9 cellular contexts compared by ENCODE assay signal in the genomic region with DNA sequence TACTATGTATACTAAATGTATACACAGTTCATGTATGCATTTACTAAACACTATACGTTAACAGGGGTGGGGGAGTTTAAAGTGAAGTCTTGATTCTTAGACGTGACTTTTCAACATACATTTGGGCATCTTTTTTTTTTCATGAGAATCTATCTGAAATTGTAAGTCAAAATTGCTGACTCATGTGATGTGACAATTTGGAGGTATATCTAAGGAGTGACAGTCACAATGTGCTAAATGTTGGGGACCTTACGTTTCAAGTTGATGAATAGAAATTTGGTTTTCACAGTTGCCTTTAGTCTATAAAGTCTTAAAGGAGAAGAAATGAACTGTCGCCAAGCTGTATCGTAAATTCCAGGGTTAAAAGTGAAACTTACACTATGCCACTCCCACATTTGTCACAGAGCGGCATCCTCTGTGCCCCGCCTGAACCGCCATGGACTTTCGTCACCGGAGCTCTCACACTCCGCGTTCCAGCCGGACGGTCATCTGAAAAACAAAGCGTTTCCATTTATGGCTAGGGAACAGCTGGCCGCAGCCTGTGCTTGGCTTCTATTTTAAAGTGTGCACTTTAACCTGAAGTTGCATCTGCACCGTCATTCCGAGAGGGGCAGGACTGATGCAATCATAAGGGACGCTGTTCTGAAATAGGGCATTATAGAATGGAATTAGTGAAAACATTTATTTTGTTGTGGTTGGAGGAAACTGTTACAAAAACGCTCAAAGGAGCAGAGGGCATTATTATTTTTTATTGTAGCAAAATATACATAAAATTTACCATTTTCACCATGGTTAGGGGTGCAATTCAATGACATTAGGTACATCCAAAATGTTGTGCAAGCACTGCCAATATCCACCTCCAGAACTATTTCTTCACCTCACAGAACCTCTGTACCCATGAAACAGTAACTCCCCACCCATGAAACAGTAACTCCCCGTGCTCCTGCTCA. TPM values are rescaled to one million over a fixed set of nuclear protein-coding genes. Genes with fewer than 3 reads are reported as not detected.
A peak's percentile ranks its signal among the peaks of the same experiment; 100 is the strongest.
DNase-seq lines count a peak whose midpoint lies in the region; ATAC-seq and TF ChIP-seq lines count a peak whose summit lies in the region.
"Had no signal": no experiment of that assay in that cellular context is flagged by ENCODE, and none has a peak within 500 bp of the region (broad histone marks: within the 10 kb centered on the region; RNA-seq: fewer than 3 reads in every experiment).

No MANE protein-coding gene starts in this region.

- no peak overlapping the region for H3K4ac ChIP-seq in mesendoderm (ENCODE audit: low read depth, low read length)

- no peak for TF ChIP-seq POLR2A in esophagus squamous epithelium (IDR thresholded peaks at IDR 0.05)

- H3K9me3 ChIP-seq in A673 (ENCODE audit: low read depth, low read length, poor library complexity, severe bottlenecking) (no peaks in the 10 kb centered on the region), esophagus squamous epithelium (no peaks in the 10 kb centered on the region)

- H3K36me3 ChIP-seq in A673 (ENCODE audit: insufficient read depth, low read length, poor library complexity, severe bottlenecking) (no peaks in the 10 kb centered on the region), esophagus squamous epithelium (peaks cover 0 to 11% (median 0%) of the 10 kb centered on the region in 3 donors), mesendoderm (ENCODE audit: control insufficient read depth, insufficient read depth, low read length) (no peaks in the 10 kb centered on the region)

- BruUV-seq in A673 (replicated peaks; lab: Mats Ljungman, UMichigan) = no TSS peak

- no peak overlapping the region for H3K56ac ChIP-seq in mesendoderm (ENCODE audit: low read length)

- WGBS in esophagus squamous epithelium, 2 donors = 61 to 74% methylated on average over 11 to 21 of the region's 21 CpGs
- WGBS in mesendoderm (ENCODE audit: extremely low coverage, insufficient coverage, low lambda C conversion rate) = no CpG with 5 or more reads among the region's 21 CpGs

- no peak overlapping the region for H2BK15ac ChIP-seq in mesendoderm (replicated peaks; ENCODE audit: low read depth)

- no peak overlapping the region for H2BK5ac ChIP-seq in mesendoderm (ENCODE audit: low read length)

- TF ChIP-seq CTCF in A673 (conservative IDR thresholded peaks at IDR 0.05; ENCODE audit: low read depth, low read length) = no peak
- TF ChIP-seq CTCF in esophagus squamous epithelium (IDR thresholded peaks at IDR 0.05) = no peak
- no peak for TF ChIP-seq CTCF in nephron progenitor cell (IDR thresholded peaks at IDR 0.05)

- H3K4me3 ChIP-seq in A673 (ENCODE audit: low read depth, low read length, poor library complexity, severe bottlenecking) (peak overlapping the region; percentile 37), esophagus squamous epithelium (peak overlapping the region in 2 of 4 donors; percentile 20 to 36), mesendoderm (ENCODE audit: low read length) (no peak overlapping the region)

- H3K79me2 ChIP-seq in mesendoderm (ENCODE audit: control insufficient read depth, insufficient read depth, low read length) = no peaks in the 10 kb centered on the region

- CTCF ChIA-PET in A673 (lab: Charles Lee) = no interaction called here

- POLR2A ChIA-PET in A673 (lab: Charles Lee; ENCODE audit: low non-redundant PET) = no interaction called here

- peaks cover 10% of the 10 kb centered on the region for H3K27me3 Mint-ChIP-seq in nephron progenitor cell (ENCODE audit: low read depth, poor library complexity)
- H3K27me3 Mint-ChIP-seq in activated CD4-positive, alpha-beta T cell treated with anti-CD3 and anti-CD28 coated beads, Interleukin-2, amount 10 ng/mL, durations not matched to agents 24 days and 14 days = peaks cover 17% of the 10 kb centered on the region

- no peaks in the 10 kb centered on the region for H3K27me3 ChIP-seq in A673 (replicated peaks; ENCODE audit: insufficient read depth, low read depth, low read length, poor library complexity)
- no peaks in the 10 kb centered on the region for H3K27me3 ChIP-seq in esophagus squamous epithelium
- H3K27me3 ChIP-seq in mesendoderm (ENCODE audit: insufficient read depth, low read length, poor library complexity) = no peaks in the 10 kb centered on the region

- peaks cover 20% of the 10 kb centered on the region for H3K9me3 Mint-ChIP-seq in nephron progenitor cell
- no peaks in the 10 kb centered on the region for H3K9me3 Mint-ChIP-seq in activated CD4-positive, alpha-beta T cell treated with anti-CD3 and anti-CD28 coated beads, Interleukin-2, amount 10 ng/mL, durations not matched to agents 24 days and 14 days

- intact Hi-C loops in A673 (cut with micrococcal nuclease; ENCODE audit: unreplicated experiment) (no loop called here), esophagus squamous epithelium (cut with DNase I) (no loop called here)
- intact Hi-C loops in activated CD4-positive, alpha-beta T cell treated with anti-CD3 and anti-CD28 coated beads, Interleukin-2, amount 10 ng/mL, durations not matched to agents 24 days and 14 days (cut with micrococcal nuclease) = no loop called here

- DNase-seq in A673 (ENCODE audit: low spot score) (peak; percentile 56), NCI-H2227 treated with DMSO at 0.1 percent for 48 hours (lab: John Stamatoyannopoulos, UW) (peak; percentile 11), esophagus squamous epithelium (lab: John Stamatoyannopoulos, UW) (no peak), nephron progenitor cell (peak; percentile 29), UCSD-AML1 (lab: John Stamatoyannopoulos, UW; ENCODE audit: unreplicated experiment) (no peak), mesendoderm (no peak)
- no peak for DNase-seq in activated CD4-positive, alpha-beta T cell treated with anti-CD3 and anti-CD28 coated beads, Interleukin-2, amount 10 ng/mL, durations not matched to agents 24 days and 14 days
- DNase-seq: stimulated activated CD8-positive, alpha-beta memory T cell treated with anti-CD3 and anti-CD28 coated beads, Interleukin-4, amount 100 ng/mL, for 48 hours had no signal

- no peak overlapping the region for H3K27ac ChIP-seq in A673 (ENCODE audit: low read depth, low read length, poor library complexity, severe bottlenecking)
- peak overlapping the region in 3 of 4 donors; percentile 65 to 80 (median 68) for H3K27ac ChIP-seq in esophagus squamous epithelium
- H3K27ac ChIP-seq in mesendoderm (ENCODE audit: low read depth, low read length) = no peak overlapping the region

- no peak overlapping the region for H3K9ac ChIP-seq in mesendoderm (ENCODE audit: low read length)

- no peak overlapping the region for H4K8ac ChIP-seq in mesendoderm (ENCODE audit: low read depth, low read length)

- H3K79me1 ChIP-seq in mesendoderm (ENCODE audit: low read length) = no peaks in the 10 kb centered on the region

- H3K4me1 ChIP-seq in A673 (ENCODE audit: insufficient read depth, low read length, poor library complexity, severe bottlenecking) (no peaks in the 10 kb centered on the region), esophagus squamous epithelium (peaks cover 0 to 6% (median 0%) of the 10 kb centered on the region in 3 donors), mesendoderm (ENCODE audit: control insufficient read depth, low read depth, low read length) (no peaks in the 10 kb centered on the region)

- H2AK5ac ChIP-seq in mesendoderm (ENCODE audit: low read length) = no peak overlapping the region

- no peak overlapping the region for H3K4me2 ChIP-seq in mesendoderm (ENCODE audit: low read length)

- ATAC-seq in HG02938 (IDR thresholded peaks at IDR 0.05; ENCODE audit: unreplicated experiment) = no peak

- peak overlapping the region; percentile 6 for H3K4me3 Mint-ChIP-seq in nephron progenitor cell
- no peak overlapping the region for H3K4me3 Mint-ChIP-seq in activated CD4-positive, alpha-beta T cell treated with anti-CD3 and anti-CD28 coated beads, Interleukin-2, amount 10 ng/mL, durations not matched to agents 24 days and 14 days

- H3K36me3 Mint-ChIP-seq in nephron progenitor cell (ENCODE audit: low read depth) = peaks cover 9% of the 10 kb centered on the region
- no peaks in the 10 kb centered on the region for H3K36me3 Mint-ChIP-seq in activated CD4-positive, alpha-beta T cell treated with anti-CD3 and anti-CD28 coated beads, Interleukin-2, amount 10 ng/mL, durations not matched to agents 24 days and 14 days (ENCODE audit: low read depth)

- no peak overlapping the region for H2BK120ac ChIP-seq in mesendoderm (ENCODE audit: low read depth, low read length)

- H3K23ac ChIP-seq in mesendoderm (ENCODE audit: low read length) = no peak overlapping the region

- no peak overlapping the region for H3K18ac ChIP-seq in mesendoderm (ENCODE audit: low read length)

- no peak overlapping the region for H4K5ac ChIP-seq in mesendoderm (ENCODE audit: low read length)

- no peak overlapping the region for H3K27ac Mint-ChIP-seq in nephron progenitor cell
- H3K27ac Mint-ChIP-seq in activated CD4-positive, alpha-beta T cell treated with anti-CD3 and anti-CD28 coated beads, Interleukin-2, amount 10 ng/mL, durations not matched to agents 24 days and 14 days = no peak overlapping the region

- peaks cover 24% of the 10 kb centered on the region for H3K4me1 Mint-ChIP-seq in nephron progenitor cell
- no peaks in the 10 kb centered on the region for H3K4me1 Mint-ChIP-seq in activated CD4-positive, alpha-beta T cell treated with anti-CD3 and anti-CD28 coated beads, Interleukin-2, amount 10 ng/mL, durations not matched to agents 24 days and 14 days

RNA-seq across cellular contexts. Expression of gene PDLIM3, which starts 30.9 kb away (rescaled TPM):
- total RNA-seq in A673 (2021) (0.66 TPM in 1 of 2 replicates, not detected in the other), esophagus squamous epithelium (100 to 1,000 TPM in 1 of 4 donors, 10 to 100 TPM in 3; 13.9 to 322 (median 44.6) TPM)
- total RNA-seq in activated CD4-positive, alpha-beta T cell treated with anti-CD3 and anti-CD28 coated beads, Interleukin-2, amount 10 ng/mL, durations not matched to agents 24 days and 14 days = not detected in 2 replicates
- 3.4 TPM for polyA plus RNA-seq in mesendoderm (2013, experiment 1 of 2)
- polyA plus RNA-seq in mesendoderm (2013, experiment 2 of 2) = 3.4 TPM

RNA-seq across cellular contexts. Expression of gene CCDC110, which starts 32.8 kb away (rescaled TPM):
- total RNA-seq in A673 (2021) (0.50 TPM in 1 of 2 replicates, not detected in the other), esophagus squamous epithelium (1 to 10 TPM in 3 of 4 donors, under 1 TPM in 1; 0.18 to 2.3 (median 1.3) TPM)
- total RNA-seq in activated CD4-positive, alpha-beta T cell treated with anti-CD3 and anti-CD28 coated beads, Interleukin-2, amount 10 ng/mL, durations not matched to agents 24 days and 14 days = not detected in 2 replicates
- 0.27 TPM for polyA plus RNA-seq in mesendoderm (2013, experiment 1 of 2)
- 0.24 TPM for polyA plus RNA-seq in mesendoderm (2013, experiment 2 of 2)

Comparison
In these comparisons a context has a peak if more than half of its experiments do, and no peak if none do; other contexts are left out.
1. DNase-seq: peak in A673 (single experiment), NCI-H2227 treated with DMSO at 0.1 percent for 48 hours (single experiment) and nephron progenitor cell (single experiment); none in esophagus squamous epithelium (single experiment), activated CD4-positive, alpha-beta T cell treated with anti-CD3 and anti-CD28 coated beads, Interleukin-2, amount 10 ng/mL, durations not matched to agents 24 days and 14 days (single experiment), UCSD-AML1 (single experiment) and mesendoderm (single experiment).
2. H3K27ac ChIP-seq: peak in esophagus squamous epithelium (3 of 4); none in A673 (single experiment) and mesendoderm (single experiment).